ENCODE assay signal across 16 cellular contexts in genomic region chr9:130728721-130729120, GRCh38. TPM values are rescaled to one million over a fixed set of nuclear protein-coding genes. Genes with fewer than 3 reads are reported as not detected.
A peak's percentile ranks its signal among the peaks of the same experiment; 100 is the strongest.
DNase-seq lines count a peak whose midpoint lies in the region; ATAC-seq and TF ChIP-seq lines count a peak whose summit lies in the region.
"Had no signal": no experiment of that assay in that cellular context is flagged by ENCODE, and none has a peak within 500 bp of the region (broad histone marks: within the 10 kb centered on the region; RNA-seq: fewer than 3 reads in every experiment).

No MANE protein-coding gene starts in this region.

- no peaks in the 10 kb centered on the region for H3K36me3 ChIP-seq in A673 (ENCODE audit: insufficient read depth, low read length, poor library complexity, severe bottlenecking)
- no peaks in the 10 kb centered on the region for H3K36me3 ChIP-seq in HCT116 (ENCODE audit: control insufficient read depth in 1 of 2, insufficient read depth in 2 of 2, low read length in 2 of 2)
- no peaks in the 10 kb centered on the region for H3K36me3 ChIP-seq in psoas muscle (ENCODE audit: insufficient read depth in 1 of 2, low read depth in 1 of 2)

- peaks cover 69% of the 10 kb centered on the region for H3K79me2 ChIP-seq in HCT116 (ENCODE audit: insufficient read depth, low read length)

- RAD21 ChIA-PET in HCT116 (lab: Charles Lee; ENCODE audit: low non-redundant PET in 1 of 2, low total read pairs in 2 of 2, uncharacterized antibody in 2 of 2, unreplicated experiment in 2 of 2) = interaction anchor here in 1 of 2 experiments (1.0 kb wide), 1 partner anchor 22 kb away, joined by 3 read pairs; no protein-coding TSS in a partner anchor

- POLR2A ChIA-PET in A673 (lab: Charles Lee; ENCODE audit: low non-redundant PET) = no interaction called here
- POLR2A ChIA-PET in HCT116 (lab: Charles Lee) = interaction anchor here (1.0 to 1.2 kb wide), 3 partner anchors 10 to 13 kb away, joined by 3 to 5 read pairs (median 3); no protein-coding TSS in a partner anchor

- peak overlapping the region; percentile 46 for H3K9ac ChIP-seq in HCT116 (ENCODE audit: low read length)

- no peak for TF ChIP-seq RAD21 in HCT116 (IDR thresholded peaks at IDR 0.05; ENCODE audit: low read depth)

- TF ChIP-seq POLR2A in HCT116 (IDR thresholded peaks at IDR 0.05; ENCODE audit: borderline replicate concordance, extremely low read depth, insufficient read depth, insufficient read length) = no peak

- CTCF ChIA-PET in A673 (lab: Charles Lee) = no interaction called here
- CTCF ChIA-PET in HCT116 (lab: Charles Lee) = interaction anchor here (1.6 kb wide), 1 partner anchor 21 kb away, joined by 4 read pairs; no protein-coding TSS in a partner anchor

- H3K4me1 ChIP-seq in A673 (ENCODE audit: insufficient read depth, low read length, poor library complexity, severe bottlenecking) = peaks cover 8% of the 10 kb centered on the region
- peaks cover 43 to 57% of the 10 kb centered on the region in 2 experiments for H3K4me1 ChIP-seq in HCT116 (ENCODE audit: control insufficient read depth in 1 of 2, insufficient read depth in 2 of 2, low read length in 2 of 2)
- peaks cover 10% of the 10 kb centered on the region for H3K4me1 ChIP-seq in psoas muscle

- H3K4me3 ChIP-seq in A673 (ENCODE audit: low read depth, low read length, poor library complexity, severe bottlenecking) (no peak overlapping the region), HCT116 (replicated peaks in 1 of 2; ENCODE audit: low read depth in 1 of 2, low read length in 2 of 2) (peak overlapping the region in 1 of 2 experiments; percentile 48; a peak in 2 of 4 replicates), psoas muscle (no peak overlapping the region)
- H3K4me3 ChIP-seq: tibial nerve had no signal

- ATAC-seq in HCT116 (no peak), GM19452 (IDR thresholded peaks at IDR 0.05; ENCODE audit: unreplicated experiment) (no peak), GM18517 (IDR thresholded peaks at IDR 0.05; ENCODE audit: unreplicated experiment) (no peak), psoas muscle (no peak)
- ATAC-seq: activated CD8-positive, alpha-beta T cell treated with anti-CD3 and anti-CD28 coated beads, Interleukin-2, amount 10 ng/mL, durations not matched to agents 7 days and 5 days had no signal

- DNase-seq in A673 (ENCODE audit: low spot score) = peak; percentile 71
- peak; percentile 54 for DNase-seq in HCT116 (ENCODE audit: low read depth, low spot score)
- peak; percentile 72 for DNase-seq in amniotic epithelial cell (ENCODE audit: low read depth)
- DNase-seq in fibroblast of peridontal ligament (ENCODE audit: extremely low read depth) = peak; percentile 44
- DNase-seq in NCI-H1092 (lab: John Stamatoyannopoulos, UW) = no peak
- no peak for DNase-seq in psoas muscle
- DNase-seq: activated CD8-positive, alpha-beta T cell treated with anti-CD3 and anti-CD28 coated beads, Interleukin-2, amount 10 ng/mL, durations not matched to agents 7 days and 5 days; DMS79; KBM-7; midbrain; NCI-H187; NCI-H748 treated with DMSO at 0.1 percent for 48 hours; occipital lobe had no signal

- H3K27ac ChIP-seq in A673 (ENCODE audit: low read depth, low read length, poor library complexity, severe bottlenecking) = no peak overlapping the region
- H3K27ac ChIP-seq in HCT116 (ENCODE audit: low read depth, low read length) = peak overlapping the region; percentile 74
- H3K27ac ChIP-seq in psoas muscle = no peak overlapping the region
- H3K27ac ChIP-seq: tibial nerve had no signal

- H3K9me3 ChIP-seq in A673 (ENCODE audit: low read depth, low read length, poor library complexity, severe bottlenecking) (no peaks in the 10 kb centered on the region), HCT116 (ENCODE audit: control insufficient read depth in 1 of 2, insufficient read depth in 1 of 2, low read depth in 1 of 2, low read length in 2 of 2) (no peaks in the 10 kb centered on the region), psoas muscle (no peaks in the 10 kb centered on the region)

- H3K4me2 ChIP-seq in HCT116 (ENCODE audit: low read length) = peak overlapping the region; percentile 71

- H3K27me3 ChIP-seq in A673 (replicated peaks; ENCODE audit: insufficient read depth, low read depth, low read length, poor library complexity) (no peaks in the 10 kb centered on the region), HCT116 (ENCODE audit: insufficient read depth, low read length) (no peaks in the 10 kb centered on the region), psoas muscle (ENCODE audit: insufficient read depth in 3 of 3, low read length in 2 of 3) (no peaks in the 10 kb centered on the region)
- H3K27me3 ChIP-seq: tibial nerve had no signal

- TF ChIP-seq CTCF in A673 (conservative IDR thresholded peaks at IDR 0.05; ENCODE audit: low read depth, low read length) (no peak), HCT116 (IDR thresholded peaks at IDR 0.05 in 2 of 3, conservative IDR thresholded peaks at IDR 0.05 in 1 of 3; ENCODE audit: borderline replicate concordance in 1 of 3, insufficient read depth in 1 of 3, low read depth in 2 of 3, low read length in 2 of 3) (no peak), psoas muscle (IDR thresholded peaks at IDR 0.05) (no peak)

- intact Hi-C loops in A673 (cut with micrococcal nuclease; ENCODE audit: unreplicated experiment) = no loop called here
- intact Hi-C loops in HCT116 (cut with micrococcal nuclease) = no loop called here
- intact Hi-C loops in psoas muscle (cut with DNase I) = no loop called here

- H4K20me1 ChIP-seq in HCT116 (ENCODE audit: insufficient read depth) = no peaks in the 10 kb centered on the region; the same call in 1 of the 2 replicates

- no peak overlapping the region for H2AFZ ChIP-seq in HCT116 (ENCODE audit: low read depth, low read length, poor library complexity, severe bottlenecking)

- 74 to 84% (median 75%) methylated on average over 3 of the region's 3 CpGs for WGBS in psoas muscle, 3 donors

- BruUV-seq in A673 (replicated peaks; lab: Mats Ljungman, UMichigan) = no TSS peak
- BruUV-seq in HCT116 (replicated peaks; lab: Mats Ljungman, UMichigan) = no TSS peak

- no peaks in the 10 kb centered on the region for H3K9me2 ChIP-seq in HCT116 (ENCODE audit: insufficient read depth)

TF ChIP-seq in HCT116, 20 proteins besides CTCF, POLR2A, EP300 and RAD21:
- no peak for TF ChIP-seq ATF3 (IDR thresholded peaks at IDR 0.05)
- peak; percentile 70 for TF ChIP-seq JUND (IDR thresholded peaks at IDR 0.05)
- TF ChIP-seq EGR1 (IDR thresholded peaks at IDR 0.05; ENCODE audit: low read depth) = peak; percentile 62; the same call in 1 of the 2 replicates
- no peak for TF ChIP-seq ELF1 (IDR thresholded peaks at IDR 0.05; ENCODE audit: borderline replicate concordance, low read depth)
- no peak for TF ChIP-seq ZFX (IDR thresholded peaks at IDR 0.05)
- 0 out of 2 replicates have a peak, but pooled peaks have one; percentile 33 for TF ChIP-seq MAX (IDR thresholded peaks at IDR 0.05)
- TF ChIP-seq FOSL1 (IDR thresholded peaks at IDR 0.05; ENCODE audit: low read depth) = peak; percentile 84

RNA-seq across cellular contexts. Expression of gene EXOSC2, which starts 35.1 kb away (rescaled TPM):
- 107 and 109 TPM in 2 replicates for total RNA-seq in A673 (2021)
- 71.5 TPM for total RNA-seq in HCT116 (2021; ENCODE audit: unreplicated experiment)
- polyA plus RNA-seq in HCT116 (2012) = 32.8 and 36.2 TPM in 2 replicates
- 10 to 100 TPM; 14.4 to 19.7 (median 16.1) TPM for total RNA-seq in psoas muscle
- 10 to 100 TPM; 11.8 to 25.0 (median 15.5) TPM for polyA plus RNA-seq in psoas muscle

Comparison
In these comparisons a context has a peak if more than half of its experiments do, and no peak if none do; other contexts are left out.
1. DNase-seq: peak in A673 (single experiment), HCT116 (single experiment), amniotic epithelial cell (single experiment) and fibroblast of peridontal ligament (single experiment); none in NCI-H1092 (single experiment) and psoas muscle (0 of 2).